Comparison of ENCODE assay signal across 22 cellular contexts in genomic region chr3:147960791-147961190, GRCh38.
"Had no signal": no experiment of that assay in that cellular context is flagged by ENCODE, and none has a peak within 500 bp of the region (broad histone marks: within the 10 kb centered on the region; RNA-seq: fewer than 3 reads in every experiment).

No MANE protein-coding gene starts in this region.

- H3K4me1 Mint-ChIP-seq: naive thymus-derived CD8-positive, alpha-beta T cell; stimulated activated memory B cell treated with anti-CD40 and anti-IgM and Interleukin-4, amounts not matched to agents 10 μg/mL and 1 μg/mL and 100 μg/mL, for 72 hours had no signal

- H3K4me3 Mint-ChIP-seq: naive thymus-derived CD8-positive, alpha-beta T cell; neural crest cell; stimulated activated memory B cell treated with anti-CD40 and anti-IgM and Interleukin-4, amounts not matched to agents 10 μg/mL and 1 μg/mL and 100 μg/mL, for 72 hours; stimulated activated naive CD8-positive, alpha-beta T cell treated with anti-CD3 and anti-CD28 coated beads, Interleukin-15, Interleukin-2, amounts not matched to agents 100 ng/mL and 50 ng/mL, for 24 hours had no signal

- H3K36me3 ChIP-seq: heart left ventricle, spleen, tibial artery, upper lobe of left lung, uterus had no signal

- H3K27ac Mint-ChIP-seq: naive thymus-derived CD8-positive, alpha-beta T cell; stimulated activated memory B cell treated with anti-CD40 and anti-IgM and Interleukin-4, amounts not matched to agents 10 μg/mL and 1 μg/mL and 100 μg/mL, for 72 hours; stimulated activated naive CD8-positive, alpha-beta T cell treated with anti-CD3 and anti-CD28 coated beads, Interleukin-15, Interleukin-2, amounts not matched to agents 100 ng/mL and 50 ng/mL, for 24 hours had no signal

- H3K27me3 ChIP-seq: dorsolateral prefrontal cortex, heart left ventricle, spleen, tibial artery, upper lobe of left lung, uterus had no signal

- H3K4me1 ChIP-seq: heart left ventricle, spleen, tibial artery, upper lobe of left lung, uterus had no signal

- H3K36me3 Mint-ChIP-seq: stimulated activated memory B cell treated with anti-CD40 and anti-IgM and Interleukin-4, amounts not matched to agents 10 μg/mL and 1 μg/mL and 100 μg/mL, for 72 hours had no signal

- H3K27me3 Mint-ChIP-seq: stimulated activated memory B cell treated with anti-CD40 and anti-IgM and Interleukin-4, amounts not matched to agents 10 μg/mL and 1 μg/mL and 100 μg/mL, for 72 hours; stimulated activated naive CD8-positive, alpha-beta T cell treated with anti-CD3 and anti-CD28 coated beads, Interleukin-15, Interleukin-2, amounts not matched to agents 100 ng/mL and 50 ng/mL, for 24 hours had no signal

- H3K4me3 ChIP-seq: dorsolateral prefrontal cortex, heart left ventricle, mucosa of descending colon, spleen, tibial artery, upper lobe of left lung, uterus had no signal

- ATAC-seq: heart left ventricle; left lobe of liver; mucosa of descending colon; naive thymus-derived CD8-positive, alpha-beta T cell; sciatic nerve; stimulated activated memory B cell treated with anti-CD40 and anti-IgM and Interleukin-4, amounts not matched to agents 10 μg/mL and 1 μg/mL and 100 μg/mL, for 72 hours had no signal

- H3K27ac ChIP-seq: dorsolateral prefrontal cortex, heart left ventricle, spleen, tibial artery, upper lobe of left lung, uterus had no signal

- DNase-seq: dorsolateral prefrontal cortex; effector CD8-positive, alpha-beta T cell; foreskin melanocyte; heart left ventricle; hippocampal formation; islet precursor cell; mammary epithelial cell; mucosa of descending colon; naive thymus-derived CD8-positive, alpha-beta T cell; posterior cingulate gyrus; spleen; stimulated activated CD4-positive, alpha-beta T cell treated with anti-CD3 and anti-CD28 coated beads, Interleukin-15, amount 100 ng/mL, for 24 hours; stimulated activated CD4-positive, alpha-beta T cell treated with anti-CD3 and anti-CD28 coated beads, Interleukin-1b, Interleukin-23, amount 100 ng/mL, for 48 hours; stimulated activated CD4-positive, alpha-beta T cell treated with anti-CD3 and anti-CD28 coated beads, Interleukin-4, amount 100 ng/mL, for 24 hours; tibial artery; upper lobe of left lung; uterus had no signal

- H3K9me3 ChIP-seq: mucosa of descending colon, spleen, tibial artery, upper lobe of left lung, uterus had no signal
